ENCODE assay signal across 8 cellular contexts in genomic region chr17:68437979-68438877, GRCh38. TPM values are rescaled to one million over a fixed set of nuclear protein-coding genes. Genes with fewer than 3 reads are reported as not detected.
DNase-seq lines count a peak whose midpoint lies in the region; ATAC-seq, FAIRE-seq and TF ChIP-seq lines count a peak whose summit lies in the region.
"Had no signal": no experiment of that assay in that cellular context is flagged by ENCODE, and none has a peak within 500 bp of the region (broad histone marks: within the 10 kb centered on the region; RNA-seq: fewer than 3 reads in every experiment).

No MANE protein-coding gene starts in this region.

- no peak for TF ChIP-seq POLR2A in H54 (IDR thresholded peaks at IDR 0.05; ENCODE audit: low read depth, low read length)

- H3K36me3 Mint-ChIP-seq in central memory CD8-positive, alpha-beta T cell (ENCODE audit: insufficient read depth) = peaks cover 13% of the 10 kb centered on the region

- no peak for FAIRE-seq in H54 (lab: Jason Lieb, UNC)

- DNase-seq in RPMI8226 (peak; percentile 83), mucosa of gallbladder (ENCODE audit: low spot score) (peak; percentile 49), H54 (ENCODE audit: insufficient read length, low spot score) (no peak), LoVo (ENCODE audit: low spot score) (no peak)
- DNase-seq in central memory CD8-positive, alpha-beta T cell (ENCODE audit: low spot score in 2 of 2) = peak in 1 of 2 donors; percentile 25

- peak overlapping the region; percentile 97 for H3K27ac Mint-ChIP-seq in central memory CD8-positive, alpha-beta T cell (ENCODE audit: low read depth)

- H3K9me3 Mint-ChIP-seq in central memory CD8-positive, alpha-beta T cell = no peaks in the 10 kb centered on the region
- H3K9me3 Mint-ChIP-seq: neural crest cell had no signal

- H3K4me1 Mint-ChIP-seq in central memory CD8-positive, alpha-beta T cell = peaks cover 31% of the 10 kb centered on the region

- ATAC-seq in GM18909 (IDR thresholded peaks at IDR 0.05; ENCODE audit: poor library complexity, unreplicated experiment) (peak; percentile 83), HG02885 (IDR thresholded peaks at IDR 0.05; ENCODE audit: poor library complexity, unreplicated experiment) (peak; percentile 65)
- peak; percentile 83 for ATAC-seq in central memory CD8-positive, alpha-beta T cell (replicated peaks; ENCODE audit: extremely low read depth, poor library complexity, severe bottlenecking)

- peak overlapping the region; percentile 72 for H3K4me3 Mint-ChIP-seq in central memory CD8-positive, alpha-beta T cell
- H3K4me3 Mint-ChIP-seq: neural crest cell had no signal

- H3K27me3 Mint-ChIP-seq in central memory CD8-positive, alpha-beta T cell = no peaks in the 10 kb centered on the region

RNA-seq across cellular contexts. Expression of gene WIPI1, which starts 19.1 kb away (rescaled TPM):
- total RNA-seq in mucosa of gallbladder = 61.9 TPM

Comparison
In these comparisons a context has a peak if more than half of its experiments do, and no peak if none do; other contexts are left out.
1. DNase-seq: peak in RPMI8226 (single experiment) and mucosa of gallbladder (single experiment); none in H54 (single experiment) and LoVo (single experiment).
2. Peak in every context shown above with its lines, with median percentiles within 50 percentile points of each other: ATAC-seq.